8 cellular contexts compared by ENCODE assay signal in the genomic region with DNA sequence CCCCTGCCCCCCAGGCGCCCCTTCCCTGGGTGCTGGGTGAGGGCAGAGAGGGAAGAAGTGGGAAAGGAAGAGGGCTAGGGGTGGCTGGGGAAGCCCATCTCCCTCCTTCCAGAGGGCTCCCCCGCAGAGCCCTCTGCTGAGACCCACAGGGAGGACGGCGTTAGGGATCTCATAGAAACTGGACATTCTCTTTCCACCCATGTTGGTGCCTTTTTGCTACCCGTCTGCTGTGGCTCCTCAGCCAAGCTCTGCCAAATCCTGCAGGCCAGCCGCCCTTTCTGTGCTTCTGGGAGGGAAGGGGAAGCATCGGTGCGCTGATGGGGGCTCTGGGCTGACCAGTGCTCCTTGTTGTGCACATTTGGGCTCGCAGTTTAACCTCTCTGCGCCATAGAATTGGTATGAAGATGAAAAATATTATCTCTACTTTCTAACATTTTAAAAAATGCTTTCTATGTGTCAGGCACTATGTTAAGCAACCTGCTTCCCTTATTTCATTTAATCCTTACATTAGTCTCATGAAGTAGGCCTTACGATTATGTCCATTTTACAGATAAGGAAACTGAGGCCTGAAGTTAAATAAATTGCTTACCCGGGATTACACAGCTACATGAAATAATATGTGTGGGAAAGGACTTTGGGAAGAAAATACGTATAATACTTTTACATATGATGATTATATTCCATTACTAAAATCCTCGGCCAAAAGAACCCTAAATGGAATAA. TPM values are rescaled to one million over a fixed set of nuclear protein-coding genes. Genes with fewer than 3 reads are reported as not detected.
DNase-seq lines count a peak whose midpoint lies in the region; ATAC-seq and TF ChIP-seq lines count a peak whose summit lies in the region.

No MANE protein-coding gene starts in this region.

- H3K9ac ChIP-seq in DND-41 (ENCODE audit: low read depth, low read length): peak overlapping the region; percentile 69

- H3K36me3 ChIP-seq in DND-41 (ENCODE audit: insufficient read depth, low read length): no peaks in the 10 kb centered on the region
- no peaks in the 10 kb centered on the region for H3K36me3 ChIP-seq in PC-9 (ENCODE audit: low read depth)
- no peaks in the 10 kb centered on the region for H3K36me3 ChIP-seq in osteoblast (ENCODE audit: insufficient read depth, low read length)

- H3K4me1 ChIP-seq in DND-41 (ENCODE audit: insufficient read depth, low read length): peaks cover 21% of the 10 kb centered on the region
- peaks cover 68% of the 10 kb centered on the region for H3K4me1 ChIP-seq in PC-9 (replicated peaks; ENCODE audit: insufficient read depth)
- peaks cover 48% of the 10 kb centered on the region for H3K4me1 ChIP-seq in osteoblast (ENCODE audit: insufficient read depth, low read length)
- H3K4me1 ChIP-seq in foreskin keratinocyte: peaks cover 13% of the 10 kb centered on the region

- H3K4me3 ChIP-seq in DND-41 (ENCODE audit: low read depth in 1 of 2, low read length in 2 of 2) (peak overlapping the region; percentile 37 to 70; a peak in 3 of 4 replicates), PC-9 (peak overlapping the region; percentile 84), osteoblast (ENCODE audit: insufficient read depth, low read length) (peak overlapping the region; percentile 80)

- peak; percentile 25; the same call in 2 of the 3 replicates for ATAC-seq in DND-41 (ENCODE audit: insufficient read depth, low read depth)
- no peak for ATAC-seq in foreskin keratinocyte

- CTCF ChIA-PET in PC-9 (lab: Charles Lee): no interaction called here

- TSS peak; percentile 39 for BruUV-seq in PC-9 (replicated peaks; lab: Mats Ljungman, UMichigan)

- TF ChIP-seq CTCF in DND-41 (IDR thresholded peaks at IDR 0.05; ENCODE audit: borderline replicate concordance, extremely low read depth, low read length, poor library complexity, severe bottlenecking) (no peak), PC-9 (conservative IDR thresholded peaks at IDR 0.05) (0 out of 2 replicates have a peak, but pooled peaks have one; percentile 13), osteoblast (IDR thresholded peaks at IDR 0.05; ENCODE audit: extremely low read depth, low read depth, low read length) (no peak), foreskin keratinocyte (conservative IDR thresholded peaks at IDR 0.05) (no peak)

- POLR2A ChIA-PET in PC-9 (lab: Charles Lee; ENCODE audit: unreplicated experiment): no interaction called here

- DNase-seq in DND-41 (no peak), PC-9 (no peak), erythroblast (lab: John Stamatoyannopoulos, UW) (peak in 1 of 2 experiments; percentile 68), osteoblast (ENCODE audit: insufficient read length, low spot score, missing footprints) (peak; percentile 91), RKO (ENCODE audit: low spot score) (no peak), foreskin keratinocyte (no peak)
- DNase-seq in stimulated activated CD4-positive, alpha-beta T cell treated with anti-CD3 and anti-CD28 coated beads, Interleukin-4, amount 100 ng/mL, for 24 hours: no peak
- DNase-seq in activated CD4-positive, alpha-beta T cell treated with anti-CD3 and anti-CD28 coated beads, Interleukin-2, amount 50 U/mL, for 1 hour: no peak

- peak overlapping the region; percentile 79 for H2AFZ ChIP-seq in DND-41 (ENCODE audit: low read depth, low read length)
- peak overlapping the region; percentile 77 for H2AFZ ChIP-seq in PC-9
- no peak overlapping the region for H2AFZ ChIP-seq in osteoblast (ENCODE audit: low read length)

- H3F3A ChIP-seq in PC-9 (ENCODE audit: insufficient read depth, low read depth): peaks cover 45% of the 10 kb centered on the region

- H3K27me3 ChIP-seq in DND-41 (ENCODE audit: insufficient read depth, low read length, poor library complexity) (peaks cover 17% of the 10 kb centered on the region), PC-9 (ENCODE audit: insufficient read depth, low read depth) (no peaks in the 10 kb centered on the region), osteoblast (ENCODE audit: insufficient read depth, low read length) (no peaks in the 10 kb centered on the region), foreskin keratinocyte (no peaks in the 10 kb centered on the region)

- H4K20me1 ChIP-seq in DND-41 (ENCODE audit: insufficient read depth, low read length) (no peaks in the 10 kb centered on the region; the same call in 1 of the 2 replicates), PC-9 (ENCODE audit: insufficient read depth) (no peaks in the 10 kb centered on the region), osteoblast (ENCODE audit: insufficient read depth, low read length) (no peaks in the 10 kb centered on the region)

- H3K79me2 ChIP-seq in DND-41 (ENCODE audit: insufficient read depth, low read length) (no peaks in the 10 kb centered on the region), PC-9 (ENCODE audit: low read depth) (peaks cover 38% of the 10 kb centered on the region), osteoblast (ENCODE audit: insufficient read depth, low read length) (peaks cover 14% of the 10 kb centered on the region)

- intact Hi-C loops in PC-9 (cut with micrococcal nuclease; ENCODE audit: unreplicated experiment): no loop called here

- H3K27ac ChIP-seq in DND-41 (ENCODE audit: low read length) (no peak overlapping the region; the same call in 1 of the 2 replicates), PC-9 (no peak overlapping the region), osteoblast (ENCODE audit: low read depth, low read length) (no peak overlapping the region), foreskin keratinocyte (no peak overlapping the region)

- H3K9me2 ChIP-seq in PC-9 (ENCODE audit: insufficient read depth): no peaks in the 10 kb centered on the region

- peak overlapping the region; percentile 98 for H3K4me2 ChIP-seq in DND-41 (ENCODE audit: insufficient read depth, low read length)
- H3K4me2 ChIP-seq in PC-9: peak overlapping the region; percentile 98
- H3K4me2 ChIP-seq in osteoblast (ENCODE audit: insufficient read depth, low read length): peak overlapping the region; percentile 87

- peak; percentile 3 for TF ChIP-seq POLR2A in erythroblast (IDR thresholded peaks at IDR 0.05; ENCODE audit: low read length)

- H3K9me3 ChIP-seq in DND-41 (ENCODE audit: insufficient read depth, low read length, severe bottlenecking) (no peaks in the 10 kb centered on the region), PC-9 (ENCODE audit: insufficient read depth, low read depth) (no peaks in the 10 kb centered on the region), osteoblast (ENCODE audit: low read depth, low read length) (no peaks in the 10 kb centered on the region)

RNA-seq across cellular contexts. Expression of gene SLC48A1, which starts 1.0 kb away (rescaled TPM):
- total RNA-seq in PC-9 (2021) (76.4 and 108 TPM in 2 replicates), osteoblast (18.0 and 19.2 TPM in 2 replicates), foreskin keratinocyte (14.5 and 14.9 TPM in 2 replicates)
- polyA plus RNA-seq in foreskin keratinocyte: 12.0 and 13.2 TPM in 2 replicates

RNA-seq across cellular contexts. Expression of gene RAPGEF3, which starts 15.3 kb away (rescaled TPM):
- total RNA-seq in PC-9 (2021): 4.1 and 5.7 TPM in 2 replicates
- total RNA-seq in osteoblast: 3.5 and 4.3 TPM in 2 replicates
- total RNA-seq in foreskin keratinocyte: 7.7 and 8.1 TPM in 2 replicates
- polyA plus RNA-seq in foreskin keratinocyte: 6.0 and 6.5 TPM in 2 replicates

RNA-seq across cellular contexts. Expression of gene HDAC7, which starts 45.7 kb away (rescaled TPM):
- total RNA-seq in PC-9 (2021) (106 and 114 TPM in 2 replicates), osteoblast (39.8 and 41.3 TPM in 2 replicates), foreskin keratinocyte (52.3 and 55.8 TPM in 2 replicates)
- 47.3 and 51.7 TPM in 2 replicates for polyA plus RNA-seq in foreskin keratinocyte

RNA-seq across cellular contexts. Expression of gene ENDOU, which starts 48.7 kb away (rescaled TPM):
- total RNA-seq in PC-9 (2021) (0.25 and 0.39 TPM in 2 replicates), osteoblast (not detected in 2 replicates), foreskin keratinocyte (0.28 and 0.34 TPM in 2 replicates)
- 0.14 and 0.21 TPM in 2 replicates for polyA plus RNA-seq in foreskin keratinocyte
